In genomic region chr12:79121486-79121885, GRCh38 we compare ENCODE assay signal across 8 cellular contexts.
DNase-seq lines count a peak whose midpoint lies in the region; ATAC-seq and TF ChIP-seq lines count a peak whose summit lies in the region.

No MANE protein-coding gene starts in this region.

- H3K4me3 ChIP-seq in osteoblast (ENCODE audit: insufficient read depth, low read length) = no peak overlapping the region

- TF ChIP-seq CTCF in RWPE1 (conservative IDR thresholded peaks at IDR 0.05; ENCODE audit: low read depth) (no peak), osteoblast (IDR thresholded peaks at IDR 0.05; ENCODE audit: extremely low read depth, low read depth, low read length) (peak; percentile 46)

- ATAC-seq in HG02678 (IDR thresholded peaks at IDR 0.05; ENCODE audit: unreplicated experiment) (peak; percentile 72), HG02571 (IDR thresholded peaks at IDR 0.05; ENCODE audit: unreplicated experiment) (no peak)

- H3K4me1 ChIP-seq in osteoblast (ENCODE audit: insufficient read depth, low read length) = no peaks in the 10 kb centered on the region

- POLR2A ChIA-PET in RWPE1 (lab: Yijun Ruan, JAX; ENCODE audit: low non-redundant PET) = no interaction called here

- no peaks in the 10 kb centered on the region for H4K20me1 ChIP-seq in osteoblast (ENCODE audit: insufficient read depth, low read length)

- no peak overlapping the region for H3K27ac ChIP-seq in RWPE1
- H3K27ac ChIP-seq in osteoblast (ENCODE audit: low read depth, low read length) = no peak overlapping the region

- H3K9me3 ChIP-seq in osteoblast (ENCODE audit: low read depth, low read length) = no peaks in the 10 kb centered on the region

- DNase-seq in NCI-H2171 treated with DMSO at 0.1 percent for 48 hours (lab: John Stamatoyannopoulos, UW) (peak; percentile 8), NCI-H2171 (lab: John Stamatoyannopoulos, UW) (no peak), RWPE1 (ENCODE audit: low spot score) (peak; percentile 16), osteoblast (ENCODE audit: insufficient read length, low spot score, missing footprints) (peak; percentile 27), middle frontal gyrus (ENCODE audit: extremely low spot score, low spot score) (no peak)
- DNase-seq in activated T-cell treated with anti-CD3 and anti-CD28 coated beads, Interleukin-2, amount 50 U/mL, for 48 hours = no peak

- no peaks in the 10 kb centered on the region for H3K79me2 ChIP-seq in osteoblast (ENCODE audit: insufficient read depth, low read length)

- no peaks in the 10 kb centered on the region for H3K27me3 ChIP-seq in osteoblast (ENCODE audit: insufficient read depth, low read length)

- no peaks in the 10 kb centered on the region for H3K36me3 ChIP-seq in osteoblast (ENCODE audit: insufficient read depth, low read length)

- no peak overlapping the region for H3K4me2 ChIP-seq in osteoblast (ENCODE audit: insufficient read depth, low read length)

- CTCF ChIA-PET in RWPE1 (lab: Yijun Ruan, JAX) = interaction anchor here (0.5 to 1.2 kb wide), 6 partner anchors 14 to 1689 kb away, joined by 3 to 5 read pairs (median 4); no protein-coding TSS in a partner anchor

- H2AFZ ChIP-seq in osteoblast (ENCODE audit: low read length) = no peak overlapping the region

Comparison
In these comparisons a context has a peak if more than half of its experiments do, and no peak if none do; other contexts are left out.
1. DNase-seq: peak in NCI-H2171 treated with DMSO at 0.1 percent for 48 hours (single experiment), RWPE1 (single experiment) and osteoblast (single experiment); none in NCI-H2171 (single experiment), activated T-cell treated with anti-CD3 and anti-CD28 coated beads, Interleukin-2, amount 50 U/mL, for 48 hours (0 of 2) and middle frontal gyrus (single experiment).